In genomic region chr14:63279933-63280332, GRCh38 we compare ENCODE assay signal across 11 cellular contexts. TPM values are rescaled to one million over a fixed set of nuclear protein-coding genes. Genes with fewer than 3 reads are reported as not detected.
"Had no signal": no experiment of that assay in that cellular context is flagged by ENCODE, and none has a peak within 500 bp of the region (broad histone marks: within the 10 kb centered on the region; RNA-seq: fewer than 3 reads in every experiment).

No MANE protein-coding gene starts in this region.

RNA-seq across cellular contexts. Expression of gene GPHB5, which starts 38.8 kb away (rescaled TPM):
- total RNA-seq: OCI-LY7, PC-3, PC-9, Peyer's patch, Right ventricle myocardium inferior, Right ventricle myocardium superior, RPMI7951, SJCRH30, SJSA1, SK-MEL-5 had no signal
- polyA plus RNA-seq: SK-N-SH had no signal
